In genomic region chr1:21970523-21970922, GRCh38 we compare ENCODE assay signal across 10 cellular contexts. TPM values are rescaled to one million over a fixed set of nuclear protein-coding genes. Genes with fewer than 3 reads are reported as not detected.
DNase-seq lines count a peak whose midpoint lies in the region; ATAC-seq and TF ChIP-seq lines count a peak whose summit lies in the region.
"Not testable (repeated sequence)": the region's sequence is repeated elsewhere in the genome, so short reads cannot be mapped to it uniquely, and the experiment has no call there.
"Had no signal": no experiment of that assay in that cellular context is flagged by ENCODE, and none has a peak within 500 bp of the region (broad histone marks: within the 10 kb centered on the region; RNA-seq: fewer than 3 reads in every experiment).

No MANE protein-coding gene starts in this region.

- POLR2A ChIA-PET in Panc1 (lab: Charles Lee): not testable (repeated sequence)

- not testable (repeated sequence) for TF ChIP-seq CTCF in Panc1 (IDR thresholded peaks at IDR 0.05); adrenal gland (IDR thresholded peaks at IDR 0.05); body of pancreas (IDR thresholded peaks at IDR 0.05)

- CTCF ChIA-PET in Panc1 (lab: Charles Lee): not testable (repeated sequence)

- not testable (repeated sequence) for H3K4me1 ChIP-seq in Panc1 (ENCODE audit: control insufficient read depth, insufficient read depth, low read length); adrenal gland (replicated peaks in 1 of 2)
- peaks cover 53% of the 10 kb centered on the region for H3K4me1 ChIP-seq in body of pancreas

- not testable (repeated sequence) for BruUV-seq in Panc1 (replicated peaks; lab: Mats Ljungman, UMichigan)

- ATAC-seq in Panc1, body of pancreas: not testable (repeated sequence)
- peak; percentile 52 for ATAC-seq in left lobe of liver

- TF ChIP-seq POLR2A in adrenal gland (IDR thresholded peaks at IDR 0.05); body of pancreas (IDR thresholded peaks at IDR 0.05): not testable (repeated sequence)

- 21 to 26% (median 23%) methylated on average over 4 of the region's 4 CpGs for WGBS in adrenal gland, 4 donors
- 5 to 21% methylated on average over 4 of the region's 4 CpGs for WGBS in body of pancreas, 2 donors

- H3K36me3 ChIP-seq in Panc1 (ENCODE audit: control insufficient read depth, insufficient read depth, low read length); adrenal gland (replicated peaks in 1 of 2); body of pancreas (replicated peaks in 1 of 2; ENCODE audit: insufficient read depth in 1 of 2, low read depth in 2 of 2): not testable (repeated sequence)

- not testable (repeated sequence) for DNase-seq in Panc1 (ENCODE audit: low read depth, low spot score); body of pancreas; left lobe of liver (ENCODE audit: low spot score)
- DNase-seq in adrenal gland: peak in 4 of 7 donors; percentile 40 to 79 (median 59)

- in situ Hi-C loops in Panc1 (cut with HindIII; ENCODE audit: low pct_unique_long_range_greater_than_20kb, low sequenced_read_pairs): not testable (repeated sequence)

- H3K27me3 ChIP-seq in Panc1 (ENCODE audit: control insufficient read depth, insufficient read depth, low read length); adrenal gland; body of pancreas: not testable (repeated sequence)

- intact Hi-C loops in Panc1 (cut with micrococcal nuclease; ENCODE audit: unreplicated experiment); adrenal gland (cut with DNase I); body of pancreas (cut with DNase I): not testable (repeated sequence)

- peak overlapping the region; percentile 23; the same call in 1 of the 2 replicates for H3K27ac ChIP-seq in Panc1 (ENCODE audit: low read length)
- H3K27ac ChIP-seq in adrenal gland: peak overlapping the region in 2 of 5 donors; percentile 19 to 22
- H3K27ac ChIP-seq in body of pancreas: peak overlapping the region; percentile 15 to 97 (median 92)

- not testable (repeated sequence) for H3K9me3 ChIP-seq in Panc1 (ENCODE audit: control insufficient read depth, insufficient read depth, low read depth, low read length); adrenal gland (replicated peaks in 1 of 3); body of pancreas

- H3K4me3 ChIP-seq in Panc1 (ENCODE audit: low read depth in 2 of 2, low read length in 2 of 2); adrenal gland; body of pancreas: not testable (repeated sequence)

RNA-seq across cellular contexts. Expression of gene CELA3B, which starts 6.3 kb away (rescaled TPM):
- total RNA-seq in Panc1 (2021; ENCODE audit: unreplicated experiment) (3.4 TPM), adrenal gland (1 to 10 TPM in 2 of 8 donors, under 1 TPM in 1, not detected in 5; 0.84 to 7.0 (median 6.7) TPM), body of pancreas (over 10,000 TPM; 12,815 to 27,120 TPM), left lobe of liver (7.4 TPM)
- polyA plus RNA-seq in Panc1 (2012; ENCODE audit: insufficient read length): not detected
- under 1 TPM in 2 of 3 donors, not detected in 1; 0.80 to 0.84 TPM for polyA plus RNA-seq in adrenal gland
- total RNA-seq: A673; CD4-positive, alpha-beta memory T cell; CD4-positive, CD25-positive, alpha-beta regulatory T cell; CD8-positive, alpha-beta memory T cell had no signal
- polyA plus RNA-seq: AG04450; CD14-positive monocyte; CD4-positive, alpha-beta memory T cell; CD4-positive, CD25-positive, alpha-beta regulatory T cell; CD8-positive, alpha-beta memory T cell had no signal

RNA-seq across cellular contexts. Expression of gene CELA3A, which starts 30.9 kb away (rescaled TPM):
- total RNA-seq in Panc1 (2021; ENCODE audit: unreplicated experiment) (5.9 TPM), adrenal gland (1 to 10 TPM in 3 of 8 donors, not detected in 5; 3.1 to 9.4 (median 9.0) TPM), body of pancreas (over 10,000 TPM; 37,316 to 51,622 TPM), left lobe of liver (13.4 TPM)
- not detected for polyA plus RNA-seq in Panc1 (2012; ENCODE audit: insufficient read length)
- 1 to 10 TPM in 2 of 3 donors, not detected in 1; 1.6 to 2.3 TPM for polyA plus RNA-seq in adrenal gland
- total RNA-seq: A673; CD4-positive, alpha-beta memory T cell; CD4-positive, CD25-positive, alpha-beta regulatory T cell; CD8-positive, alpha-beta memory T cell had no signal
- polyA plus RNA-seq: AG04450; CD14-positive monocyte; CD4-positive, alpha-beta memory T cell; CD4-positive, CD25-positive, alpha-beta regulatory T cell; CD8-positive, alpha-beta memory T cell had no signal

RNA-seq across cellular contexts. Expression of gene HSPG2, which starts 33.4 kb away (rescaled TPM):
- total RNA-seq in Panc1 (2021; ENCODE audit: unreplicated experiment): 171 TPM
- 324 TPM for polyA plus RNA-seq in Panc1 (2012; ENCODE audit: insufficient read length)
- total RNA-seq in adrenal gland: 100 to 1,000 TPM; 232 to 558 (median 316) TPM
- polyA plus RNA-seq in adrenal gland: 100 to 1,000 TPM in 2 of 3 donors, 10 to 100 TPM in 1; 38.7 to 394 (median 156) TPM
- total RNA-seq in body of pancreas: 100 to 1,000 TPM in 1 of 2 donors, 10 to 100 TPM in 1; 87.7 to 179 TPM
- 50.8 TPM for total RNA-seq in left lobe of liver
- polyA plus RNA-seq: CD14-positive monocyte; CD4-positive, alpha-beta memory T cell; CD8-positive, alpha-beta memory T cell had no signal

Comparison
In these comparisons a context has a peak if more than half of its experiments do, and no peak if none do; other contexts are left out.
1. RNA of gene CELA3B, which starts 6.3 kb away (total RNA-seq): 12,815 to 27,120 TPM in body of pancreas; 7.4 TPM in left lobe of liver (single experiment), 3.4 TPM in Panc1 (single experiment) and 0.84 to 7.0 TPM in adrenal gland; every median in the first group is over 1,000 times any median in the second.
2. RNA of gene CELA3A, which starts 30.9 kb away (total RNA-seq): 37,316 to 51,622 TPM in body of pancreas; 13.4 TPM in left lobe of liver (single experiment), 5.9 TPM in Panc1 (single experiment) and 3.1 to 9.4 TPM in adrenal gland; every median in the first group is over 1,000 times any median in the second.